1 cellular context compared by ENCODE assay signal in genomic region chr4:80026080-80026479, GRCh38.
TF ChIP-seq lines count a peak whose summit lies in the region.

No MANE protein-coding gene starts in this region.

TF ChIP-seq in GM12878, 131 proteins besides CTCF, POLR2A, EP300 and RAD21 (continued from another document):
- TF ChIP-seq SMC3 (IDR thresholded peaks at IDR 0.05; ENCODE audit: borderline replicate concordance, low read length) (no peak), BCL3 (IDR thresholded peaks at IDR 0.05; ENCODE audit: borderline replicate concordance, insufficient read depth, low read depth, low read length, poor library complexity, severe bottlenecking) (no peak), SMARCA5 (IDR thresholded peaks at IDR 0.05) (no peak), HSF1 (IDR thresholded peaks at IDR 0.05; ENCODE audit: low read depth, low read length) (no peak), STAT3 (IDR thresholded peaks at IDR 0.05; ENCODE audit: low read depth, low read length) (no peak), NFYA (IDR thresholded peaks at IDR 0.05; ENCODE audit: borderline replicate concordance, low read depth, low read length) (no peak), JUNB (IDR thresholded peaks at IDR 0.05) (no peak), USF1 (IDR thresholded peaks at IDR 0.05; ENCODE audit: borderline replicate concordance, extremely low read length, insufficient read depth, low read depth, low read length) (no peak), SREBF1 (IDR thresholded peaks at IDR 0.05; ENCODE audit: low read length) (no peak), SIN3A (IDR thresholded peaks at IDR 0.05; ENCODE audit: low read depth, low read length) (no peak), HCFC1 (IDR thresholded peaks at IDR 0.05; ENCODE audit: low read length) (no peak), HDAC6 (IDR thresholded peaks at IDR 0.05; ENCODE audit: unreplicated experiment) (no peak), ESRRA (IDR thresholded peaks at IDR 0.05; ENCODE audit: low read length) (no peak), RUNX3 (IDR thresholded peaks at IDR 0.05; ENCODE audit: low read length) (no peak), HDAC2 (IDR thresholded peaks at IDR 0.05) (no peak)
- TF ChIP-seq, protein P1, sequence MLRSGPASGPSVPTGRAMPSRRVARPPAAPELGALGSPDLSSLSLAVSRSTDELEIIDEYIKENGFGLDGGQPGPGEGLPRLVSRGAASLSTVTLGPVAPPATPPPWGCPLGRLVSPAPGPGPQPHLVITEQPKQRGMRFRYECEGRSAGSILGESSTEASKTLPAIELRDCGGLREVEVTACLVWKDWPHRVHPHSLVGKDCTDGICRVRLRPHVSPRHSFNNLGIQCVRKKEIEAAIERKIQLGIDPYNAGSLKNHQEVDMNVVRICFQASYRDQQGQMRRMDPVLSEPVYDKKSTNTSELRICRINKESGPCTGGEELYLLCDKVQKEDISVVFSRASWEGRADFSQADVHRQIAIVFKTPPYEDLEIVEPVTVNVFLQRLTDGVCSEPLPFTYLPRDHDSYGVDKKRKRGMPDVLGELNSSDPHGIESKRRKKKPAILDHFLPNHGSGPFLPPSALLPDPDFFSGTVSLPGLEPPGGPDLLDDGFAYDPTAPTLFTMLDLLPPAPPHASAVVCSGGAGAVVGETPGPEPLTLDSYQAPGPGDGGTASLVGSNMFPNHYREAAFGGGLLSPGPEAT (IDR thresholded peaks at IDR 0.05; ENCODE audit: low read depth) = no peak
